Comparison of ENCODE assay signal across 8 cellular contexts in the genomic region with DNA sequence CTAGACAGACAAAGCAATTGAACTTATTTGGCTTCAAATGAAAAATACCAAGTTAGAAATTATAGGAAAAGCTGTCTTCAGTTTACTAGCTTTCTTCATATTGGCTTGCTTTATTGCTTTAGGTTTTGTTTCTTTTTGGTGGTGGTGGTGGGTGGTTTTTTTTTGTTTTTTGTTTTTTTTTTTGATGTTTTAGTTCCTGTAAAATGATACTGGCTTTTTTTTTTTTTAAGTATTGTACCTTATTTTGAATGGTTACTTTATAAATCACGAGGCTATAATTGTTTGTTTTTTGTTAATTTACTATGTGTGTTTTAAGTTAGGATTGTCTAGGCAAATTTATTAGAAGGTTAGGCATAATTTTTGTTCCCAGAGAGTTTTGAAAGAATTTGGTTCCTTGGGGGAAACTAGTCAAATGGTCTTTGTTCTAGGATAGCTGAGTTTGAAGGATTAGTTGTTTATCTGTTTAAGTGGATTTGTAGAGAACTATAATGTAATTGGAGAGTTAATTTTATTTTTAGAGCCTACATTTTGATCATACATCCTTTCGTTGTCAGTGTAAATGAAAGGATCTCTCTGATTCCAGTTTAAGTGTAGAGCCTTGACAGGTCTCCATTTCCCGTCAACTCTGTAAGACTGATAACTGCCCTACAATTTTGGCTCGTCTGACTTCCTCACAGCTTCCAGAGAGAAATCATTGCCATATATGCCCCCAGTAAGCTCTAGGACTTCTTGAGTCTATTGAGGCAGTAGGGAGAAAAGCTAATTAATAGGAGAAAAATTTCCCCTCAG. TPM values are rescaled to one million over a fixed set of nuclear protein-coding genes. Genes with fewer than 3 reads are reported as not detected.
DNase-seq lines count a peak whose midpoint lies in the region; ATAC-seq and TF ChIP-seq lines count a peak whose summit lies in the region.

No MANE protein-coding gene starts in this region.

- H3K4me1 ChIP-seq in CD8-positive, alpha-beta T cell (ENCODE audit: insufficient read depth, low read length) = peaks cover 43% of the 10 kb centered on the region
- H3K4me1 ChIP-seq in neural progenitor cell = peaks cover 35% of the 10 kb centered on the region

- no peak overlapping the region for H2AFZ ChIP-seq in neural progenitor cell (replicated peaks)

- peak overlapping the region; percentile 100 for H3K9ac ChIP-seq in neural progenitor cell

- H3F3A ChIP-seq in neural progenitor cell (ENCODE audit: low read depth) = peaks cover 28% of the 10 kb centered on the region

- no peaks in the 10 kb centered on the region for H3K9me3 Mint-ChIP-seq in CD8-positive, alpha-beta T cell
- H3K9me3 Mint-ChIP-seq in dendritic cell treated with granulocyte-macrophage colony-stimulating factor and Interleukin-4, amounts not matched to agents 40 ng/mL and 50 ng/mL, for 4 days = no peaks in the 10 kb centered on the region
- H3K9me3 Mint-ChIP-seq in neural progenitor cell = peaks cover 11% of the 10 kb centered on the region

- H3K4me2 ChIP-seq in neural progenitor cell = peak overlapping the region; percentile 96

- no peak for ATAC-seq in CD8-positive, alpha-beta T cell
- ATAC-seq in GM18520 (IDR thresholded peaks at IDR 0.05; ENCODE audit: unreplicated experiment) = no peak

- peak overlapping the region; percentile 99 for H3K4me3 Mint-ChIP-seq in CD8-positive, alpha-beta T cell
- H3K4me3 Mint-ChIP-seq in dendritic cell treated with granulocyte-macrophage colony-stimulating factor and Interleukin-4, amounts not matched to agents 40 ng/mL and 50 ng/mL, for 4 days = peak overlapping the region; percentile 96
- peak overlapping the region; percentile 100 for H3K4me3 Mint-ChIP-seq in neural progenitor cell

- TF ChIP-seq CTCF in CD8-positive, alpha-beta T cell (IDR thresholded peaks at IDR 0.05) = no peak
- TF ChIP-seq CTCF in neural progenitor cell (IDR thresholded peaks at IDR 0.05) = no peak

- no peaks in the 10 kb centered on the region for H3K9me3 ChIP-seq in CD8-positive, alpha-beta T cell (ENCODE audit: low read length)
- H3K9me3 ChIP-seq in neural progenitor cell (ENCODE audit: low read depth) = peaks cover 2% of the 10 kb centered on the region

- H3K4me3 ChIP-seq in CD8-positive, alpha-beta T cell (ENCODE audit: low read depth, low read length) = peak overlapping the region; percentile 99
- H3K4me3 ChIP-seq in neural progenitor cell = peak overlapping the region; percentile 73

- peak overlapping the region; percentile 83 for H3K27ac Mint-ChIP-seq in CD8-positive, alpha-beta T cell
- H3K27ac Mint-ChIP-seq in dendritic cell treated with granulocyte-macrophage colony-stimulating factor and Interleukin-4, amounts not matched to agents 40 ng/mL and 50 ng/mL, for 4 days = peak overlapping the region; percentile 100
- peak overlapping the region; percentile 90 for H3K27ac Mint-ChIP-seq in neural progenitor cell

- H3K27me3 Mint-ChIP-seq in CD8-positive, alpha-beta T cell (ENCODE audit: low read depth) = no peaks in the 10 kb centered on the region
- no peaks in the 10 kb centered on the region for H3K27me3 Mint-ChIP-seq in dendritic cell treated with granulocyte-macrophage colony-stimulating factor and Interleukin-4, amounts not matched to agents 40 ng/mL and 50 ng/mL, for 4 days
- peaks cover 15% of the 10 kb centered on the region for H3K27me3 Mint-ChIP-seq in neural progenitor cell (ENCODE audit: insufficient read depth, low read depth)

- H3K36me3 ChIP-seq in CD8-positive, alpha-beta T cell (ENCODE audit: insufficient read depth, low read length) = no peaks in the 10 kb centered on the region
- H3K36me3 ChIP-seq in neural progenitor cell = peaks cover 5% of the 10 kb centered on the region

- H3K27me3 ChIP-seq in CD8-positive, alpha-beta T cell (ENCODE audit: insufficient read depth, low read length) = no peaks in the 10 kb centered on the region
- H3K27me3 ChIP-seq in neural progenitor cell = no peaks in the 10 kb centered on the region

- peaks cover 53% of the 10 kb centered on the region for H3K36me3 Mint-ChIP-seq in CD8-positive, alpha-beta T cell
- H3K36me3 Mint-ChIP-seq in dendritic cell treated with granulocyte-macrophage colony-stimulating factor and Interleukin-4, amounts not matched to agents 40 ng/mL and 50 ng/mL, for 4 days (ENCODE audit: low read depth) = peaks cover 38% of the 10 kb centered on the region
- peaks cover 31% of the 10 kb centered on the region for H3K36me3 Mint-ChIP-seq in neural progenitor cell

- POLR2A ChIA-PET in CD8-positive, alpha-beta T cell (lab: Charles Lee) = interaction anchor here (1.2 to 10.2 kb wide), 6 partner anchors 8 to 55 kb away, joined by 3 to 194 read pairs (median 5); no protein-coding TSS in a partner anchor

- peaks cover 53% of the 10 kb centered on the region for H3K4me1 Mint-ChIP-seq in CD8-positive, alpha-beta T cell (ENCODE audit: low read depth)
- peaks cover 27% of the 10 kb centered on the region for H3K4me1 Mint-ChIP-seq in dendritic cell treated with granulocyte-macrophage colony-stimulating factor and Interleukin-4, amounts not matched to agents 40 ng/mL and 50 ng/mL, for 4 days (ENCODE audit: low read depth)
- H3K4me1 Mint-ChIP-seq in neural progenitor cell = peaks cover 31% of the 10 kb centered on the region

- no peak for DNase-seq in CD8-positive, alpha-beta T cell
- peak; percentile 16 for DNase-seq in NCI-H2227 treated with DMSO at 0.1 percent for 48 hours (lab: John Stamatoyannopoulos, UW)
- no peak for DNase-seq in neural progenitor cell (ENCODE audit: low spot score)
- no peak for DNase-seq in GF-D8 (lab: John Stamatoyannopoulos, UW)
- DNase-seq in anterior cingulate cortex (lab: John Stamatoyannopoulos, UW) = no peak
- DNase-seq in activated CD8-positive, alpha-beta memory T cell treated with anti-CD3 and anti-CD28 coated beads, Interleukin-2, amount 50 U/mL, for 4 hours = no peak

- CTCF ChIA-PET in CD8-positive, alpha-beta T cell (lab: Charles Lee) = interaction anchor here (1.6 to 9.8 kb wide), 2 partner anchors 9 to 34 kb away, joined by 5 to 97 read pairs; no protein-coding TSS in a partner anchor

- H3K27ac ChIP-seq in CD8-positive, alpha-beta T cell (ENCODE audit: low read depth, low read length) = peak overlapping the region; percentile 17
- H3K27ac ChIP-seq in neural progenitor cell = no peak overlapping the region

- peaks cover 68% of the 10 kb centered on the region for H4K20me1 ChIP-seq in neural progenitor cell (ENCODE audit: low read depth)

- H3K79me2 ChIP-seq in neural progenitor cell (ENCODE audit: low read depth) = peaks cover 84% of the 10 kb centered on the region

- intact Hi-C loops in CD8-positive, alpha-beta T cell (cut with DNase I, micrococcal nuclease) = loop anchor here (2.0 to 5.0 kb wide), 2 partner anchors 13 to 40 kb away; no protein-coding TSS in a partner anchor
- intact Hi-C loops in dendritic cell treated with granulocyte-macrophage colony-stimulating factor and Interleukin-4, amounts not matched to agents 40 ng/mL and 50 ng/mL, for 4 days (cut with micrococcal nuclease) = no loop called here

RNA-seq across cellular contexts. Expression of a gene that starts 3.5 kb away (rescaled TPM):
- 100 to 1,000 TPM; 320 TPM for total RNA-seq in CD8-positive, alpha-beta T cell
- total RNA-seq in neural progenitor cell (ENCODE audit: low replicate concordance) = 87.7 and 124 TPM in 2 replicates
